ENCODE assay signal across 8 cellular contexts in genomic region chr14:104724407-104724980, GRCh38. TPM values are rescaled to one million over a fixed set of nuclear protein-coding genes. Genes with fewer than 3 reads are reported as not detected.
DNase-seq lines count a peak whose midpoint lies in the region; ATAC-seq, FAIRE-seq and TF ChIP-seq lines count a peak whose summit lies in the region.

No MANE protein-coding gene starts in this region.

- H3K4me3 ChIP-seq in GM12878 = peak overlapping the region; percentile 73; the same call in 1 of the 2 replicates

- ATAC-seq in GM12878 = peak; percentile 2; the same call in 2 of the 3 replicates
- peak; percentile 22 for ATAC-seq in left lobe of liver
- no peak for ATAC-seq in HG02588 (IDR thresholded peaks at IDR 0.05; ENCODE audit: unreplicated experiment)

- POLR2A ChIA-PET in GM12878 (lab: Charles Lee) = no interaction called here

- BruUV-seq in Calu3 (replicated peaks; lab: Mats Ljungman, UMichigan) = TSS peak; percentile 17
- BruUV-seq in GM12878 (replicated peaks; lab: Mats Ljungman, UMichigan) = no TSS peak

- intact Hi-C loops in Calu3 (cut with micrococcal nuclease; ENCODE audit: unreplicated experiment) = no loop called here
- intact Hi-C loops in GM12878 (cut with micrococcal nuclease; ENCODE audit: unreplicated experiment) = no loop called here

- peak overlapping the region; percentile 83 for H3K27ac Mint-ChIP-seq in Calu3 (ENCODE audit: unreplicated experiment)

- peaks cover 0 to 4% of the 10 kb centered on the region in 2 experiments; a peak in 1 of 4 replicates for H3K27me3 ChIP-seq in GM12878 (replicated peaks in 1 of 2; ENCODE audit: control insufficient read depth in 2 of 2, insufficient read depth in 2 of 2, low read length in 1 of 2)

- no peak for TF ChIP-seq RAD21 in GM12878 (IDR thresholded peaks at IDR 0.05; ENCODE audit: insufficient read depth, low read depth, low read length)

- TF ChIP-seq EP300 in GM12878 (IDR thresholded peaks at IDR 0.05; ENCODE audit: borderline replicate concordance in 1 of 2, control insufficient read depth in 1 of 2, low read depth in 2 of 2, low read length in 2 of 2) = no peak

- H3K4me1 Mint-ChIP-seq in Calu3 (ENCODE audit: low read depth, unreplicated experiment) = peaks cover 12% of the 10 kb centered on the region

- H3K4me3 Mint-ChIP-seq in Calu3 (ENCODE audit: low read depth, unreplicated experiment) = peak overlapping the region; percentile 54

- no peaks in the 10 kb centered on the region for H3K9me3 ChIP-seq in GM12878 (replicated peaks; ENCODE audit: control insufficient read depth, insufficient read depth, low read length)

- 5% methylated on average over 12 of the region's 27 CpGs for WGBS in GM12878 (ENCODE audit: insufficient coverage, insufficient replicate concordance, low lambda C conversion rate, missing lambda C conversion rate)

- H2AFZ ChIP-seq in GM12878 (ENCODE audit: control insufficient read depth, low read depth, low read length) = peak overlapping the region; percentile 39; the same call in 1 of the 2 replicates

- CTCF ChIA-PET in Calu3 (lab: Charles Lee) (interaction anchor here (0.6 to 1.7 kb wide), 3 partner anchors 28 to 1584 kb away, joined by 3 to 6 read pairs (median 5); partner anchors contain the start of gene SIVA1), GM12878 (lab: Yijun Ruan, JAX) (interaction anchor here (1.3 to 1.5 kb wide), 2 partner anchors 24 to 28 kb away, joined by 4 to 8 read pairs; partner anchors contain the start of gene SIVA1)

- H3K36me3 ChIP-seq in GM12878 (ENCODE audit: control insufficient read depth in 2 of 2, insufficient read depth in 2 of 2, low read length in 1 of 2) = no peaks in the 10 kb centered on the region

- no peak overlapping the region for H3K9ac ChIP-seq in GM12878 (ENCODE audit: control insufficient read depth, insufficient read depth, low read length)

- H4K20me1 ChIP-seq in GM12878 (ENCODE audit: control insufficient read depth, insufficient read depth) = no peaks in the 10 kb centered on the region

- no peaks in the 10 kb centered on the region for H3K9me3 Mint-ChIP-seq in Calu3 (ENCODE audit: low read depth, unreplicated experiment)

- H3K27ac ChIP-seq in GM12878 (ENCODE audit: control insufficient read depth, insufficient read depth) = no peak overlapping the region
- H3K27ac ChIP-seq in substantia nigra (ENCODE audit: low read depth, low read length, poor library complexity, severe bottlenecking) = peak overlapping the region; percentile 70

- SMC1A ChIA-PET in GM12878 (lab: Charles Lee; ENCODE audit: uncharacterized antibody, unreplicated experiment) = interaction anchor here (1.2 to 1.3 kb wide), 2 partner anchors 24 to 28 kb away, joined by 3 to 4 read pairs; no protein-coding TSS in a partner anchor

- FAIRE-seq in GM12878 (lab: Jason Lieb, UNC) = no peak

- TF ChIP-seq CTCF in Calu3 (IDR thresholded peaks at IDR 0.05; ENCODE audit: unreplicated experiment) (no peak), GM12878 (IDR thresholded peaks at IDR 0.05 in 2 of 3, conservative IDR thresholded peaks at IDR 0.05 in 1 of 3; ENCODE audit: control insufficient read depth in 2 of 3, extremely low read depth in 1 of 3, insufficient read depth in 1 of 3, low read depth in 3 of 3, low read length in 3 of 3) (no peak)

- DNase-seq in Calu3 = peak; percentile 47
- DNase-seq in NCI-H69 (lab: John Stamatoyannopoulos, UW) = peak; percentile 43
- DNase-seq in GM12878 (ENCODE audit: low read depth, low spot score) = no peak
- DNase-seq in left lobe of liver (ENCODE audit: low spot score) = peak; percentile 77
- peak in 9 of 49 donors; percentile 26 to 63 (median 47) for DNase-seq in substantia nigra (lab: John Stamatoyannopoulos, UW)
- no peak for DNase-seq in NCI-H345 (lab: John Stamatoyannopoulos, UW)
- no peak for DNase-seq in SHP77 treated with DMSO at 0.1 percent for 48 hours (lab: John Stamatoyannopoulos, UW)

- TF ChIP-seq POLR2A in GM12878 (IDR thresholded peaks at IDR 0.05; ENCODE audit: low read depth, low read length) = no peak

- no peaks in the 10 kb centered on the region for H3K79me2 ChIP-seq in GM12878 (ENCODE audit: control insufficient read depth, insufficient read depth, low read length)

- H3K4me1 ChIP-seq in GM12878 (ENCODE audit: control insufficient read depth, insufficient read depth, low read length) = no peaks in the 10 kb centered on the region

- peak overlapping the region; percentile 87 for H3K4me2 ChIP-seq in GM12878 (ENCODE audit: control insufficient read depth, insufficient read depth)

- peaks cover 57% of the 10 kb centered on the region for H3K36me3 Mint-ChIP-seq in Calu3 (ENCODE audit: insufficient read depth, unreplicated experiment)

- H3K27me3 Mint-ChIP-seq in Calu3 (ENCODE audit: unreplicated experiment) = peaks cover 32% of the 10 kb centered on the region

- RAD21 ChIA-PET in GM12878 (lab: Charles Lee; ENCODE audit: unreplicated experiment) = interaction anchor here (0.8 kb wide), 1 partner anchor 28 kb away, joined by 3 read pairs; the partner anchor contains the start of gene SIVA1

- in situ Hi-C loops in GM12878 (cut with MboI) = no loop called here

TF ChIP-seq in GM12878, 131 proteins besides CTCF, POLR2A, EP300 and RAD21 (continues in another document):
- TF ChIP-seq RELA (IDR thresholded peaks at IDR 0.05; ENCODE audit: borderline replicate concordance, partially characterized antibody) (no peak), HDAC6 (IDR thresholded peaks at IDR 0.05; ENCODE audit: unreplicated experiment) (no peak), SMAD5 (IDR thresholded peaks at IDR 0.05; ENCODE audit: low read depth) (no peak)

RNA-seq across cellular contexts. Expression of gene ADSS1, which starts 0.5 kb away (rescaled TPM):
- 8.6 and 10.0 TPM in 2 replicates for total RNA-seq in Calu3 (2022)
- 0.96 TPM in 1 of 2 replicates, not detected in the other for total RNA-seq in GM12878 (2013; cell fraction: nucleolus; rRNA removed)
- total RNA-seq in GM12878 (2014; rRNA removed) = not detected in 2 replicates
- total RNA-seq in GM12878 (2014; rRNA removed; fragmentation: Illumina TruSeq; extraction: Trizol) = not detected in 2 replicates
- total RNA-seq in GM12878 (2021) = 0.28 TPM in 1 of 2 replicates, not detected in the other
- not detected for polyA plus RNA-seq in GM12878 (2011; ENCODE audit: low read depth)
- 0.19 and 0.39 TPM in 2 replicates for polyA plus RNA-seq in GM12878 (2011; rRNA removed)
- polyA plus RNA-seq in GM12878 (2011; cell fraction: cytosol; rRNA removed) = 0.08 and 0.21 TPM in 2 replicates
- 0.87 and 1.3 TPM in 2 replicates for polyA plus RNA-seq in GM12878 (2011; cell fraction: nucleus; rRNA removed)
- polyA plus RNA-seq in GM12878 (2012) = 0.22 and 0.65 TPM in 2 replicates
- polyA plus RNA-seq in GM12878 (2014; fragmentation: Illumina TruSeq; extraction: Trizol) = 0.12 TPM in 1 of 2 replicates, not detected in the other
- polyA plus RNA-seq in GM12878 (2014; fragmentation: Nextera tagmentation; extraction: Ambion mirVana) = under 1 TPM in 1 of 2 experiments, not detected in 1; 0.11 TPM
- polyA plus RNA-seq in GM12878 (2014; rRNA removed) = 0.45 TPM in 1 of 2 replicates, not detected in the other
- polyA plus RNA-seq in GM12878 (2016; fragmentation: Nextera tagmentation; extraction: Ambion mirVana) = not detected
- polyA minus RNA-seq in GM12878 (2011; rRNA and poly(A)+ RNA removed) = 0.10 TPM in 1 of 2 replicates, not detected in the other
- not detected in 2 replicates for polyA minus RNA-seq in GM12878 (2011; cell fraction: cytosol; rRNA and poly(A)+ RNA removed)
- polyA minus RNA-seq in GM12878 (2011; cell fraction: nucleus; rRNA and poly(A)+ RNA removed) = 0.38 TPM in 1 of 2 replicates, not detected in the other
- total RNA-seq in left lobe of liver = 51.9 TPM

RNA-seq across cellular contexts. Expression of gene SIVA1, which starts 28.5 kb away (rescaled TPM):
- total RNA-seq in Calu3 (2022) (72.3 and 73.3 TPM in 2 replicates), GM12878 (2014; rRNA removed) (182 and 197 TPM in 2 replicates), GM12878 (2014; rRNA removed; fragmentation: Illumina TruSeq; extraction: Trizol) (18.8 and 26.6 TPM in 2 replicates), GM12878 (2021) (128 and 137 TPM in 2 replicates), left lobe of liver (50.3 TPM)
- total RNA-seq in GM12878 (2013; cell fraction: nucleolus; rRNA removed) = 37.5 and 51.8 TPM in 2 replicates
- 32.1 TPM for polyA plus RNA-seq in GM12878 (2011; ENCODE audit: low read depth)
- polyA plus RNA-seq in GM12878 (2011; rRNA removed) (29.6 and 75.5 TPM in 2 replicates), GM12878 (2014; fragmentation: Illumina TruSeq; extraction: Trizol) (4.0 and 7.6 TPM in 2 replicates), GM12878 (2014; fragmentation: Nextera tagmentation; extraction: Ambion mirVana) (10 to 100 TPM in 1 of 2 experiments, 1 to 10 TPM in 1; 4.6 to 30.6 TPM), GM12878 (2014; rRNA removed) (173 and 207 TPM in 2 replicates), GM12878 (2016; fragmentation: Nextera tagmentation; extraction: Ambion mirVana) (100 to 1,000 TPM; 270 to 282 TPM)
- 159 and 299 TPM in 2 replicates for polyA plus RNA-seq in GM12878 (2011; cell fraction: cytosol; rRNA removed)
- 166 and 180 TPM in 2 replicates for polyA plus RNA-seq in GM12878 (2011; cell fraction: nucleus; rRNA removed)
- 63.7 and 67.4 TPM in 2 replicates for polyA plus RNA-seq in GM12878 (2012)
- polyA minus RNA-seq in GM12878 (2011; rRNA and poly(A)+ RNA removed) = 23.3 and 46.5 TPM in 2 replicates
- polyA minus RNA-seq in GM12878 (2011; cell fraction: cytosol; rRNA and poly(A)+ RNA removed) = 29.1 and 29.4 TPM in 2 replicates
- 18.7 and 28.8 TPM in 2 replicates for polyA minus RNA-seq in GM12878 (2011; cell fraction: nucleus; rRNA and poly(A)+ RNA removed)

RNA-seq across cellular contexts. Expression of gene INF2, which starts 35.1 kb away (rescaled TPM):
- total RNA-seq in Calu3 (2022) (208 and 220 TPM in 2 replicates), GM12878 (2014; rRNA removed) (16.3 and 21.1 TPM in 2 replicates), GM12878 (2014; rRNA removed; fragmentation: Illumina TruSeq; extraction: Trizol) (5.7 and 5.8 TPM in 2 replicates), GM12878 (2021) (42.7 and 43.2 TPM in 2 replicates), left lobe of liver (63.1 TPM)
- total RNA-seq in GM12878 (2013; cell fraction: nucleolus; rRNA removed) = 37.0 and 50.2 TPM in 2 replicates
- polyA plus RNA-seq in GM12878 (2011; ENCODE audit: low read depth) = 3.7 TPM
- polyA plus RNA-seq in GM12878 (2011; rRNA removed) (3.8 and 7.6 TPM in 2 replicates), GM12878 (2014; fragmentation: Illumina TruSeq; extraction: Trizol) (2.7 and 5.3 TPM in 2 replicates), GM12878 (2014; fragmentation: Nextera tagmentation; extraction: Ambion mirVana) (1 to 10 TPM in 1 of 2 experiments, under 1 TPM in 1; 0.72 to 2.1 TPM), GM12878 (2014; rRNA removed) (28.2 and 33.9 TPM in 2 replicates), GM12878 (2016; fragmentation: Nextera tagmentation; extraction: Ambion mirVana) (1 to 10 TPM; 8.9 to 9.1 TPM)
- polyA plus RNA-seq in GM12878 (2011; cell fraction: cytosol; rRNA removed) = 10.7 and 17.5 TPM in 2 replicates
- 60.3 and 71.2 TPM in 2 replicates for polyA plus RNA-seq in GM12878 (2011; cell fraction: nucleus; rRNA removed)
- 14.3 and 21.6 TPM in 2 replicates for polyA plus RNA-seq in GM12878 (2012)
- polyA minus RNA-seq in GM12878 (2011; rRNA and poly(A)+ RNA removed) = 6.9 and 11.0 TPM in 2 replicates
- 4.5 and 10.3 TPM in 2 replicates for polyA minus RNA-seq in GM12878 (2011; cell fraction: cytosol; rRNA and poly(A)+ RNA removed)
- polyA minus RNA-seq in GM12878 (2011; cell fraction: nucleus; rRNA and poly(A)+ RNA removed) = 9.9 and 14.4 TPM in 2 replicates

Comparison
In these comparisons a context has a peak if more than half of its experiments do, and no peak if none do; other contexts are left out.
1. DNase-seq: peak in Calu3 (single experiment), NCI-H69 (single experiment) and left lobe of liver (single experiment); none in GM12878 (single experiment), NCI-H345 (single experiment) and SHP77 treated with DMSO at 0.1 percent for 48 hours (single experiment).